Comparison of ENCODE assay signal across 22 cellular contexts in genomic region chr3:179401561-179401960, GRCh38.
"Had no signal": no experiment of that assay in that cellular context is flagged by ENCODE, and none has a peak within 500 bp of the region (broad histone marks: within the 10 kb centered on the region; RNA-seq: fewer than 3 reads in every experiment).

No MANE protein-coding gene starts in this region.

- H3K27me3 Mint-ChIP-seq: dendritic cell treated with granulocyte-macrophage colony-stimulating factor and Interleukin-4, amounts not matched to agents 40 ng/mL and 50 ng/mL, for 4 days; effector memory CD8-positive, alpha-beta T cell; naive thymus-derived CD8-positive, alpha-beta T cell; stimulated activated naive B cell treated with anti-CD40 and anti-IgM and Interleukin-4, amounts not matched to agents 10 μg/mL and 1 μg/mL and 100 μg/mL, for 72 hours; stimulated activated naive CD8-positive, alpha-beta T cell treated with anti-CD3 and anti-CD28 coated beads, Interleukin-15, amount 100 ng/mL, for 72 hours had no signal

- H3K27me3 ChIP-seq: esophagus muscularis mucosa, hepatocyte, neutrophil, testis, tibial nerve, upper lobe of right lung, vagina had no signal

- H3K4me3 Mint-ChIP-seq: dendritic cell treated with granulocyte-macrophage colony-stimulating factor and Interleukin-4, amounts not matched to agents 40 ng/mL and 50 ng/mL, for 4 days; effector memory CD8-positive, alpha-beta T cell; naive thymus-derived CD8-positive, alpha-beta T cell; stimulated activated naive B cell treated with anti-CD40 and anti-IgM and Interleukin-4, amounts not matched to agents 10 μg/mL and 1 μg/mL and 100 μg/mL, for 72 hours; stimulated activated naive CD8-positive, alpha-beta T cell treated with anti-CD3 and anti-CD28 coated beads, Interleukin-15, amount 100 ng/mL, for 72 hours had no signal

- H3K4me1 Mint-ChIP-seq: naive thymus-derived CD8-positive, alpha-beta T cell; stimulated activated naive B cell treated with anti-CD40 and anti-IgM and Interleukin-4, amounts not matched to agents 10 μg/mL and 1 μg/mL and 100 μg/mL, for 72 hours; stimulated activated naive CD8-positive, alpha-beta T cell treated with anti-CD3 and anti-CD28 coated beads, Interleukin-15, amount 100 ng/mL, for 72 hours had no signal

- H3K9me3 Mint-ChIP-seq: dendritic cell treated with granulocyte-macrophage colony-stimulating factor and Interleukin-4, amounts not matched to agents 40 ng/mL and 50 ng/mL, for 4 days; effector memory CD8-positive, alpha-beta T cell; naive thymus-derived CD8-positive, alpha-beta T cell; stimulated activated naive B cell treated with anti-CD40 and anti-IgM and Interleukin-4, amounts not matched to agents 10 μg/mL and 1 μg/mL and 100 μg/mL, for 72 hours; stimulated activated naive CD8-positive, alpha-beta T cell treated with anti-CD3 and anti-CD28 coated beads, Interleukin-15, amount 100 ng/mL, for 72 hours had no signal

- H3K27ac Mint-ChIP-seq: dendritic cell treated with granulocyte-macrophage colony-stimulating factor and Interleukin-4, amounts not matched to agents 40 ng/mL and 50 ng/mL, for 4 days; stimulated activated naive CD8-positive, alpha-beta T cell treated with anti-CD3 and anti-CD28 coated beads, Interleukin-15, amount 100 ng/mL, for 72 hours had no signal

- DNase-seq: effector memory CD8-positive, alpha-beta T cell; foreskin fibroblast; head of caudate nucleus; islet precursor cell; mammary epithelial cell; mucosa of descending colon; naive thymus-derived CD8-positive, alpha-beta T cell; stimulated activated CD4-positive, alpha-beta T cell treated with anti-CD3 and anti-CD28 coated beads, Interleukin-2, amount 100 ng/mL, for 24 hours; stimulated activated CD4-positive, alpha-beta T cell treated with anti-CD3 and anti-CD28 coated beads, Interleukin-4, amount 100 ng/mL, for 4 hours; stimulated activated naive B cell treated with anti-CD40 and anti-IgM and Interleukin-4, amounts not matched to agents 10 μg/mL and 1 μg/mL and 100 μg/mL, for 72 hours; stimulated activated naive CD8-positive, alpha-beta T cell treated with anti-CD3 and anti-CD28 coated beads, Interleukin-15, amount 100 ng/mL, for 72 hours; testis; upper lobe of right lung had no signal

- H3K4me3 ChIP-seq: esophagus muscularis mucosa, hepatocyte, mucosa of descending colon, skin epidermis, testis, tibial nerve, upper lobe of right lung, vagina had no signal

- ATAC-seq: effector memory CD8-positive, alpha-beta T cell; left lobe of liver; mucosa of descending colon; naive thymus-derived CD8-positive, alpha-beta T cell; sciatic nerve; stimulated activated naive B cell treated with anti-CD40 and anti-IgM and Interleukin-4, amounts not matched to agents 10 μg/mL and 1 μg/mL and 100 μg/mL, for 72 hours; stimulated activated naive CD8-positive, alpha-beta T cell treated with anti-CD3 and anti-CD28 coated beads, Interleukin-15, amount 100 ng/mL, for 72 hours; upper lobe of right lung had no signal
